In genomic region chr3:127951276-127951675, GRCh38 we compare ENCODE assay signal across 22 cellular contexts. TPM values are rescaled to one million over a fixed set of nuclear protein-coding genes. Genes with fewer than 3 reads are reported as not detected.
DNase-seq lines count a peak whose midpoint lies in the region; TF ChIP-seq lines count a peak whose summit lies in the region.
"Had no signal": no experiment of that assay in that cellular context is flagged by ENCODE, and none has a peak within 500 bp of the region (broad histone marks: within the 10 kb centered on the region; RNA-seq: fewer than 3 reads in every experiment).

No MANE protein-coding gene starts in this region.

- H3K27ac Mint-ChIP-seq in HFFc6 (no peak overlapping the region), nephron progenitor cell (no peak overlapping the region)
- H3K27ac Mint-ChIP-seq: activated T-helper 2 cell treated with anti-CD3 and anti-CD28 coated beads, Interferon-gamma antibody, Interleukin-2, Interleukin-4, amounts not matched to agents 10 μg/mL and 5 μg/mL and 100 μg/mL, durations not matched to agents 14 hours and 24 hours and 36 hours; naive thymus-derived CD4-positive, alpha-beta T cell; T-helper 1 cell treated with Interleukin-12 subunit alpha and Interleukin-12 subunit beta and Interleukin-4 antibody, amounts not matched to agents 30 μg/mL and 1 μg/mL, for 36 hours had no signal

- no peak overlapping the region for H3K4me3 Mint-ChIP-seq in HFFc6
- H3K4me3 Mint-ChIP-seq in nephron progenitor cell = no peak overlapping the region
- H3K4me3 Mint-ChIP-seq: naive thymus-derived CD4-positive, alpha-beta T cell; T-helper 1 cell treated with Interleukin-12 subunit alpha and Interleukin-12 subunit beta and Interleukin-4 antibody, amounts not matched to agents 30 μg/mL and 1 μg/mL, for 36 hours had no signal

- H3K9me3 Mint-ChIP-seq in HFFc6 (no peaks in the 10 kb centered on the region), nephron progenitor cell (no peaks in the 10 kb centered on the region)
- H3K9me3 Mint-ChIP-seq: activated T-helper 2 cell treated with anti-CD3 and anti-CD28 coated beads, Interferon-gamma antibody, Interleukin-2, Interleukin-4, amounts not matched to agents 10 μg/mL and 5 μg/mL and 100 μg/mL, durations not matched to agents 14 hours and 24 hours and 36 hours; T-helper 1 cell treated with Interleukin-12 subunit alpha and Interleukin-12 subunit beta and Interleukin-4 antibody, amounts not matched to agents 30 μg/mL and 1 μg/mL, for 36 hours had no signal

- in situ Hi-C loops in astrocyte of the spinal cord (cut with HindIII; ENCODE audit: low sequenced_read_pairs) = no loop called here

- H3K27me3 Mint-ChIP-seq in HFFc6 (ENCODE audit: insufficient read depth) (peaks cover 17% of the 10 kb centered on the region), nephron progenitor cell (ENCODE audit: low read depth, poor library complexity) (peaks cover 5% of the 10 kb centered on the region)

- no peak for TF ChIP-seq CTCF in HFFc6 (IDR thresholded peaks at IDR 0.05)
- TF ChIP-seq CTCF in astrocyte of the spinal cord (IDR thresholded peaks at IDR 0.05; ENCODE audit: low read depth, low read length) = no peak
- no peak for TF ChIP-seq CTCF in nephron progenitor cell (IDR thresholded peaks at IDR 0.05)

- H3K4me1 Mint-ChIP-seq in HFFc6 (ENCODE audit: low read depth) (peaks cover 30% of the 10 kb centered on the region), nephron progenitor cell (peaks cover 34% of the 10 kb centered on the region)
- H3K4me1 Mint-ChIP-seq: naive thymus-derived CD4-positive, alpha-beta T cell had no signal

- no peak overlapping the region for H3K4me3 ChIP-seq in astrocyte of the spinal cord (ENCODE audit: low read depth, low read length)
- H3K4me3 ChIP-seq: esophagus squamous epithelium, lung, stomach, uterus had no signal

- DNase-seq in AG08395 (ENCODE audit: low spot score) (peak; percentile 65), HFFc6 (peak; percentile 47), astrocyte of the spinal cord (ENCODE audit: low read depth, low spot score) (peak; percentile 38), iris pigment epithelial cell (ENCODE audit: low read depth) (peak; percentile 42), DMS114 treated with DMSO at 0.1 percent for 48 hours (lab: John Stamatoyannopoulos, UW; ENCODE audit: unreplicated experiment) (no peak), nephron progenitor cell (no peak)
- no peak for DNase-seq in stimulated activated CD4-positive, alpha-beta T cell treated with anti-CD3 and anti-CD28 coated beads, Interleukin-1b, Interleukin-23, amount 100 ng/mL, for 48 hours
- no peak for DNase-seq in stimulated activated CD4-positive, alpha-beta T cell treated with anti-CD3 and anti-CD28 coated beads, Interleukin-4, amount 100 ng/mL, for 4 hours
- DNase-seq: anterior cingulate cortex; COR-L47; esophagus squamous epithelium; naive thymus-derived CD4-positive, alpha-beta T cell; NCI-H1694 treated with DMSO at 0.1 percent for 48 hours; NCI-H446; stomach; uterus had no signal

- H3K36me3 Mint-ChIP-seq in HFFc6 (ENCODE audit: low read depth) = no peaks in the 10 kb centered on the region
- no peaks in the 10 kb centered on the region for H3K36me3 Mint-ChIP-seq in nephron progenitor cell (ENCODE audit: low read depth)
- H3K36me3 Mint-ChIP-seq: naive thymus-derived CD4-positive, alpha-beta T cell had no signal

RNA-seq across cellular contexts. Expression of gene KBTBD12, which starts 36.2 kb away (rescaled TPM):
- not detected for total RNA-seq in HFFc6 (2021; fragmentation: NEBNext Ultra II Directional; extraction: Animal tissue kit (Norgen Biotek cat#: 25700))
- total RNA-seq: A673; dermis microvascular lymphatic vessel endothelial cell; naive thymus-derived CD4-positive, alpha-beta T cell; pulmonary artery endothelial cell had no signal

Comparison
In these comparisons a context has a peak if more than half of its experiments do, and no peak if none do; other contexts are left out.
1. DNase-seq: peak in AG08395 (single experiment), HFFc6 (single experiment), astrocyte of the spinal cord (single experiment) and iris pigment epithelial cell (single experiment); none in stimulated activated CD4-positive, alpha-beta T cell treated with anti-CD3 and anti-CD28 coated beads, Interleukin-1b, Interleukin-23, amount 100 ng/mL, for 48 hours (single experiment), stimulated activated CD4-positive, alpha-beta T cell treated with anti-CD3 and anti-CD28 coated beads, Interleukin-4, amount 100 ng/mL, for 4 hours (0 of 2), DMS114 treated with DMSO at 0.1 percent for 48 hours (single experiment) and nephron progenitor cell (single experiment).